ENCODE assay signal across 14 cellular contexts in genomic region chr3:137988152-137988551, GRCh38. TPM values are rescaled to one million over a fixed set of nuclear protein-coding genes. Genes with fewer than 3 reads are reported as not detected.
DNase-seq lines count a peak whose midpoint lies in the region; ATAC-seq and TF ChIP-seq lines count a peak whose summit lies in the region.
"Had no signal": no experiment of that assay in that cellular context is flagged by ENCODE, and none has a peak within 500 bp of the region (broad histone marks: within the 10 kb centered on the region; RNA-seq: fewer than 3 reads in every experiment).

No MANE protein-coding gene starts in this region.

- H3K9me3 ChIP-seq in endodermal cell (ENCODE audit: control insufficient read depth, low read length) (no peaks in the 10 kb centered on the region), esophagus squamous epithelium (peaks cover 0 to under 1% (median 0%) of the 10 kb centered on the region in 3 donors), mammary epithelial cell (replicated peaks; ENCODE audit: insufficient read depth, low read length) (no peaks in the 10 kb centered on the region)
- H3K9me3 ChIP-seq: right atrium auricular region had no signal

- H3K4me3 Mint-ChIP-seq in endodermal cell = no peak overlapping the region
- H3K4me3 Mint-ChIP-seq in natural killer cell treated with Interleukin-12 subunit alpha and Interleukin-12 subunit beta and Interleukin-15 and Interleukin-18, amount 100 ng/mL, for 72 hours = no peak overlapping the region
- H3K4me3 Mint-ChIP-seq: immature natural killer cell had no signal

- H2AFZ ChIP-seq in mammary epithelial cell (ENCODE audit: low read depth, low read length) = no peak overlapping the region

- 57 to 67% methylated on average over 1 to 3 of the region's 4 CpGs for WGBS in endodermal cell (ENCODE audit: insufficient coverage in 1 of 2, insufficient read length in 1 of 2), 2 experiments
- 50 to 51% methylated on average over 4 of the region's 4 CpGs for WGBS in esophagus squamous epithelium, 2 donors
- 66% methylated on average over 4 of the region's 4 CpGs for WGBS in mammary epithelial cell (ENCODE audit: low coverage, missing lambda C conversion rate)

- no peaks in the 10 kb centered on the region for H3K36me3 Mint-ChIP-seq in endodermal cell (ENCODE audit: low read depth)
- H3K36me3 Mint-ChIP-seq in natural killer cell treated with Interleukin-12 subunit alpha and Interleukin-12 subunit beta and Interleukin-15 and Interleukin-18, amount 100 ng/mL, for 72 hours = no peaks in the 10 kb centered on the region
- H3K36me3 Mint-ChIP-seq: immature natural killer cell had no signal

- H3K4me3 ChIP-seq in endodermal cell (ENCODE audit: low read length) (no peak overlapping the region), esophagus squamous epithelium (no peak overlapping the region), mammary epithelial cell (replicated peaks in 1 of 3; ENCODE audit: insufficient read depth in 1 of 3, low read depth in 2 of 3, low read length in 3 of 3) (no peak overlapping the region)
- H3K4me3 ChIP-seq: right atrium auricular region had no signal

- H3K4me2 ChIP-seq in mammary epithelial cell (ENCODE audit: insufficient read depth, low read depth, low read length) = no peak overlapping the region

- H3K27me3 Mint-ChIP-seq in endodermal cell (ENCODE audit: insufficient read depth) = peaks cover 10% of the 10 kb centered on the region
- H3K27me3 Mint-ChIP-seq in natural killer cell treated with Interleukin-12 subunit alpha and Interleukin-12 subunit beta and Interleukin-15 and Interleukin-18, amount 100 ng/mL, for 72 hours = peaks cover 0 to 2% of the 10 kb centered on the region in 2 donors

- no peaks in the 10 kb centered on the region for H3K27me3 ChIP-seq in endodermal cell (ENCODE audit: control insufficient read depth, insufficient read depth, low read length, poor library complexity, severe bottlenecking)
- no peaks in the 10 kb centered on the region for H3K27me3 ChIP-seq in esophagus squamous epithelium
- H3K27me3 ChIP-seq in mammary epithelial cell (ENCODE audit: insufficient read depth, low read length) = peaks cover 2% of the 10 kb centered on the region
- H3K27me3 ChIP-seq: right atrium auricular region had no signal

- no peak for TF ChIP-seq POLR2A in esophagus squamous epithelium (IDR thresholded peaks at IDR 0.05)

- H3K36me3 ChIP-seq in endodermal cell (ENCODE audit: control insufficient read depth, insufficient read depth, low read length) (no peaks in the 10 kb centered on the region), esophagus squamous epithelium (no peaks in the 10 kb centered on the region), mammary epithelial cell (ENCODE audit: insufficient read depth, low read length) (no peaks in the 10 kb centered on the region)
- H3K36me3 ChIP-seq: right atrium auricular region had no signal

- in situ Hi-C loops in mammary epithelial cell (cut with MboI; ENCODE audit: low sequenced_read_pairs in 2 of 2) = no loop called here

- DNase-seq in endodermal cell = no peak
- no peak for DNase-seq in D341Med (ENCODE audit: low spot score)
- DNase-seq in esophagus squamous epithelium (lab: John Stamatoyannopoulos, UW) = no peak
- DNase-seq in mammary epithelial cell = no peak
- DNase-seq in natural killer cell treated with Interleukin-12 subunit alpha and Interleukin-12 subunit beta and Interleukin-15 and Interleukin-18, amount 100 ng/mL, for 72 hours (ENCODE audit: low spot score) = no peak
- DNase-seq: activated CD8-positive, alpha-beta memory T cell treated with anti-CD3 and anti-CD28 coated beads, Interleukin-2, amount 50 U/mL, for 4 hours; immature natural killer cell had no signal

- H3K4me1 ChIP-seq in endodermal cell (ENCODE audit: control insufficient read depth, insufficient read depth, low read length) = no peaks in the 10 kb centered on the region
- no peaks in the 10 kb centered on the region for H3K4me1 ChIP-seq in esophagus squamous epithelium
- H3K4me1 ChIP-seq in mammary epithelial cell (ENCODE audit: insufficient read depth, low read length) = no peaks in the 10 kb centered on the region
- H3K4me1 ChIP-seq: right atrium auricular region had no signal

- H3K27ac ChIP-seq in endodermal cell (ENCODE audit: low read depth, low read length) (no peak overlapping the region), esophagus squamous epithelium (no peak overlapping the region), mammary epithelial cell (ENCODE audit: insufficient read depth, low read depth, low read length) (no peak overlapping the region)
- H3K27ac ChIP-seq: right atrium auricular region had no signal

- intact Hi-C loops in esophagus squamous epithelium (cut with DNase I) (no loop called here), mammary epithelial cell (cut with micrococcal nuclease) (no loop called here)

- H3K27ac Mint-ChIP-seq in endodermal cell = peak overlapping the region; percentile 56
- no peak overlapping the region for H3K27ac Mint-ChIP-seq in natural killer cell treated with Interleukin-12 subunit alpha and Interleukin-12 subunit beta and Interleukin-15 and Interleukin-18, amount 100 ng/mL, for 72 hours
- H3K27ac Mint-ChIP-seq: immature natural killer cell had no signal

- H4K20me1 ChIP-seq in mammary epithelial cell (ENCODE audit: insufficient read depth, low read length) = no peaks in the 10 kb centered on the region

- TF ChIP-seq CTCF in endodermal cell (conservative IDR thresholded peaks at IDR 0.05) (no peak), esophagus squamous epithelium (IDR thresholded peaks at IDR 0.05) (no peak), mammary epithelial cell (conservative IDR thresholded peaks at IDR 0.05 in 1 of 2, IDR thresholded peaks at IDR 0.05 in 1 of 2; ENCODE audit: extremely low read depth in 1 of 2, insufficient read depth in 1 of 2, low read depth in 1 of 2, low read length in 2 of 2) (no peak)

- no TSS peak for BruUV-seq in mammary epithelial cell (replicated peaks; lab: Mats Ljungman, UMichigan)

- H3K9ac ChIP-seq in endodermal cell (ENCODE audit: extremely low read depth, low read length, poor library complexity, severe bottlenecking) = no peak overlapping the region
- no peak overlapping the region for H3K9ac ChIP-seq in mammary epithelial cell (ENCODE audit: insufficient read depth, low read length)

- ATAC-seq in GM18519 (IDR thresholded peaks at IDR 0.05; ENCODE audit: low FRiP score, unreplicated experiment) (peak; percentile 55), GM19468 (IDR thresholded peaks at IDR 0.05; ENCODE audit: extremely low read depth, unreplicated experiment) (peak; percentile 89), HG03095 (IDR thresholded peaks at IDR 0.05; ENCODE audit: unreplicated experiment) (peak; percentile 86)
- no peak for ATAC-seq in natural killer cell treated with Interleukin-12 subunit alpha and Interleukin-12 subunit beta and Interleukin-15 and Interleukin-18, amount 100 ng/mL, for 72 hours

- dilution Hi-C loops in mammary epithelial cell (cut with HindIII; ENCODE audit: low sequenced_read_pairs) = no loop called here

- peaks cover 2% of the 10 kb centered on the region for H3K9me3 Mint-ChIP-seq in endodermal cell
- H3K9me3 Mint-ChIP-seq in natural killer cell treated with Interleukin-12 subunit alpha and Interleukin-12 subunit beta and Interleukin-15 and Interleukin-18, amount 100 ng/mL, for 72 hours = no peaks in the 10 kb centered on the region

- CTCF ChIA-PET in mammary epithelial cell (lab: Charles Lee; ENCODE audit: low non-redundant PET) = no interaction called here

- peaks cover 22% of the 10 kb centered on the region for H3K4me1 Mint-ChIP-seq in endodermal cell
- no peaks in the 10 kb centered on the region for H3K4me1 Mint-ChIP-seq in natural killer cell treated with Interleukin-12 subunit alpha and Interleukin-12 subunit beta and Interleukin-15 and Interleukin-18, amount 100 ng/mL, for 72 hours (ENCODE audit: low read depth in 2 of 2)
- H3K4me1 Mint-ChIP-seq: immature natural killer cell had no signal

- no peaks in the 10 kb centered on the region for H3K79me2 ChIP-seq in mammary epithelial cell (ENCODE audit: insufficient read depth, low read length)

RNA-seq across cellular contexts. Expression of gene CLDN18, which starts 21.8 kb away (rescaled TPM):
- under 1 TPM; 0.13 to 0.27 TPM for total RNA-seq in endodermal cell
- polyA plus RNA-seq in endodermal cell (2013, experiment 1 of 2) = 0.71 TPM
- 0.58 TPM for polyA plus RNA-seq in endodermal cell (2013, experiment 2 of 2)
- under 1 TPM in 1 of 4 donors, not detected in 3; 0.38 TPM for total RNA-seq in esophagus squamous epithelium
- total RNA-seq in mammary epithelial cell = not detected
- polyA plus RNA-seq in mammary epithelial cell = not detected
- polyA minus RNA-seq in mammary epithelial cell = not detected
- not detected for total RNA-seq in natural killer cell treated with Interleukin-12 subunit alpha and Interleukin-12 subunit beta and Interleukin-15 and Interleukin-18, amount 100 ng/mL, for 72 hours
- total RNA-seq: dermis microvascular lymphatic vessel endothelial cell, G401, subcutaneous adipose tissue had no signal
- polyA plus RNA-seq: immature natural killer cell had no signal

Comparison
In these comparisons a context has a peak if more than half of its experiments do, and no peak if none do; other contexts are left out.
1. ATAC-seq: peak in GM18519 (single experiment), GM19468 (single experiment) and HG03095 (single experiment); none in natural killer cell treated with Interleukin-12 subunit alpha and Interleukin-12 subunit beta and Interleukin-15 and Interleukin-18, amount 100 ng/mL, for 72 hours (0 of 2).